Comparison of ENCODE assay signal across 21 cellular contexts in genomic region chr6:91480397-91480796, GRCh38.
A peak's percentile ranks its signal among the peaks of the same experiment; 100 is the strongest.
DNase-seq lines count a peak whose midpoint lies in the region; ATAC-seq and TF ChIP-seq lines count a peak whose summit lies in the region.
"Had no signal": no experiment of that assay in that cellular context is flagged by ENCODE, and none has a peak within 500 bp of the region (broad histone marks: within the 10 kb centered on the region; RNA-seq: fewer than 3 reads in every experiment).

No MANE protein-coding gene starts in this region.

- peaks cover 13% of the 10 kb centered on the region for H3K4me1 Mint-ChIP-seq in nephron
- no peaks in the 10 kb centered on the region for H3K4me1 Mint-ChIP-seq in stimulated activated memory B cell treated with anti-CD40 and anti-IgM and Interleukin-4, amounts not matched to agents 10 μg/mL and 1 μg/mL and 100 μg/mL, for 72 hours
- H3K4me1 Mint-ChIP-seq in naive thymus-derived CD4-positive, alpha-beta T cell = no peaks in the 10 kb centered on the region
- H3K4me1 Mint-ChIP-seq: CD8-positive, alpha-beta memory T cell had no signal

- TF ChIP-seq CTCF in nephron (IDR thresholded peaks at IDR 0.05; ENCODE audit: unreplicated experiment in 3 of 3) = no peak

- H3K9me3 Mint-ChIP-seq in nephron = no peaks in the 10 kb centered on the region
- H3K9me3 Mint-ChIP-seq in stimulated activated memory B cell treated with anti-CD40 and anti-IgM and Interleukin-4, amounts not matched to agents 10 μg/mL and 1 μg/mL and 100 μg/mL, for 72 hours = no peaks in the 10 kb centered on the region
- peaks cover 0 to 6% (median 0%) of the 10 kb centered on the region in 11 donors for H3K9me3 Mint-ChIP-seq in naive thymus-derived CD4-positive, alpha-beta T cell

- H3K4me3 ChIP-seq in SK-N-MC (peak overlapping the region; percentile 14; the same call in 1 of the 2 replicates), right cardiac atrium (ENCODE audit: low read length) (no peak overlapping the region)
- H3K4me3 ChIP-seq in naive thymus-derived CD4-positive, alpha-beta T cell (ENCODE audit: low read length) = no peak overlapping the region

- H3K27me3 Mint-ChIP-seq in nephron (ENCODE audit: low read depth) = no peaks in the 10 kb centered on the region
- H3K27me3 Mint-ChIP-seq in stimulated activated memory B cell treated with anti-CD40 and anti-IgM and Interleukin-4, amounts not matched to agents 10 μg/mL and 1 μg/mL and 100 μg/mL, for 72 hours = no peaks in the 10 kb centered on the region
- no peaks in the 10 kb centered on the region for H3K27me3 Mint-ChIP-seq in naive thymus-derived CD4-positive, alpha-beta T cell

- no peaks in the 10 kb centered on the region for H3K27me3 ChIP-seq in naive thymus-derived CD4-positive, alpha-beta T cell (ENCODE audit: control insufficient read depth in 2 of 2, insufficient read depth in 2 of 2, low read length in 2 of 2)
- H3K27me3 ChIP-seq in right cardiac atrium (ENCODE audit: control insufficient read depth, insufficient read depth) = no peaks in the 10 kb centered on the region

- intact Hi-C loops in naive thymus-derived CD4-positive, alpha-beta T cell (cut with micrococcal nuclease) = no loop called here
- intact Hi-C loops in right cardiac atrium (cut with DNase I) = no loop called here

- H3K9ac ChIP-seq in SK-N-MC (ENCODE audit: insufficient read length) = no peak overlapping the region
- H3K9ac ChIP-seq: SK-N-SH had no signal

- H3K27ac Mint-ChIP-seq in nephron = peak overlapping the region; percentile 17 to 50 (median 35)
- H3K27ac Mint-ChIP-seq in stimulated activated memory B cell treated with anti-CD40 and anti-IgM and Interleukin-4, amounts not matched to agents 10 μg/mL and 1 μg/mL and 100 μg/mL, for 72 hours = no peak overlapping the region
- H3K27ac Mint-ChIP-seq in naive thymus-derived CD4-positive, alpha-beta T cell = no peak overlapping the region
- H3K27ac Mint-ChIP-seq: CD8-positive, alpha-beta memory T cell; HFFc6 had no signal

- CTCF ChIA-PET in naive thymus-derived CD4-positive, alpha-beta T cell (lab: Charles Lee) = interaction anchor here (0.8 kb wide), 1 partner anchor 13 kb away, joined by 3 read pairs; no protein-coding TSS in a partner anchor

- no peak overlapping the region for H3K4me3 Mint-ChIP-seq in nephron
- H3K4me3 Mint-ChIP-seq in stimulated activated memory B cell treated with anti-CD40 and anti-IgM and Interleukin-4, amounts not matched to agents 10 μg/mL and 1 μg/mL and 100 μg/mL, for 72 hours = no peak overlapping the region
- H3K4me3 Mint-ChIP-seq in naive thymus-derived CD4-positive, alpha-beta T cell = no peak overlapping the region
- H3K4me3 Mint-ChIP-seq: CD8-positive, alpha-beta memory T cell; HFFc6 had no signal

- H3K36me3 Mint-ChIP-seq in nephron (ENCODE audit: low read depth) = no peaks in the 10 kb centered on the region
- no peaks in the 10 kb centered on the region for H3K36me3 Mint-ChIP-seq in stimulated activated memory B cell treated with anti-CD40 and anti-IgM and Interleukin-4, amounts not matched to agents 10 μg/mL and 1 μg/mL and 100 μg/mL, for 72 hours
- no peaks in the 10 kb centered on the region for H3K36me3 Mint-ChIP-seq in naive thymus-derived CD4-positive, alpha-beta T cell
- H3K36me3 Mint-ChIP-seq: CD8-positive, alpha-beta memory T cell had no signal

- DNase-seq in DMS53 treated with DMSO at 0.1 percent for 48 hours (lab: John Stamatoyannopoulos, UW; ENCODE audit: unreplicated experiment) = peak; percentile 16
- peak; percentile 94 for DNase-seq in NCI-H1105 treated with DMSO at 0.1 percent for 48 hours (lab: John Stamatoyannopoulos, UW)
- DNase-seq in SK-N-MC (ENCODE audit: low read depth, low spot score) = no peak
- no peak for DNase-seq in naive thymus-derived CD4-positive, alpha-beta T cell
- no peak for DNase-seq in right cardiac atrium
- DNase-seq: ACHN; C1 segment of cervical spinal cord; CD8-positive, alpha-beta memory T cell; H7; HFFc6; Kasumi-1; MM.1S; NCI-H1092; NCI-H187 treated with DMSO at 0.1 percent for 48 hours; NCI-H345; NCI-H524 treated with DMSO at 0.1 percent for 48 hours; OCI-M1; Right ventricle myocardium superior; SK-N-SH had no signal

- POLR2A ChIA-PET in naive thymus-derived CD4-positive, alpha-beta T cell (lab: Charles Lee) = no interaction called here

- WGBS in right cardiac atrium = 49% methylated on average over 1 of the region's 1 CpG

- H3K9me3 ChIP-seq in SK-N-MC (ENCODE audit: low read depth, low read length) = no peaks in the 10 kb centered on the region
- H3K9me3 ChIP-seq in naive thymus-derived CD4-positive, alpha-beta T cell (ENCODE audit: control insufficient read depth in 2 of 3, low read length in 3 of 3) = no peaks in the 10 kb centered on the region
- no peaks in the 10 kb centered on the region for H3K9me3 ChIP-seq in right cardiac atrium (ENCODE audit: control insufficient read depth, low read length)
- H3K9me3 ChIP-seq: SK-N-SH had no signal

- H3K27ac ChIP-seq in SK-N-MC (no peak overlapping the region), right cardiac atrium (ENCODE audit: low read length) (no peak overlapping the region)
- no peak overlapping the region for H3K27ac ChIP-seq in naive thymus-derived CD4-positive, alpha-beta T cell (ENCODE audit: low read depth, low read length)

- no peaks in the 10 kb centered on the region for H3K4me1 ChIP-seq in naive thymus-derived CD4-positive, alpha-beta T cell (ENCODE audit: control insufficient read depth in 2 of 2, insufficient read depth in 2 of 2, low read length in 2 of 2)
- peaks cover 4% of the 10 kb centered on the region for H3K4me1 ChIP-seq in right cardiac atrium (ENCODE audit: control insufficient read depth, insufficient read depth, low read length)

- no peak for ATAC-seq in stimulated activated memory B cell treated with anti-CD40 and anti-IgM and Interleukin-4, amounts not matched to agents 10 μg/mL and 1 μg/mL and 100 μg/mL, for 72 hours
- no peak for ATAC-seq in naive thymus-derived CD4-positive, alpha-beta T cell
- no peak for ATAC-seq in right cardiac atrium

- H3K36me3 ChIP-seq in SK-N-MC (ENCODE audit: insufficient read depth, low read length) = no peaks in the 10 kb centered on the region
- H3K36me3 ChIP-seq in naive thymus-derived CD4-positive, alpha-beta T cell (ENCODE audit: control insufficient read depth in 2 of 3, insufficient read depth in 3 of 3, low read length in 3 of 3) = no peaks in the 10 kb centered on the region

Comparison
In these comparisons a context has a peak if more than half of its experiments do, and no peak if none do; other contexts are left out.
1. DNase-seq: peak in DMS53 treated with DMSO at 0.1 percent for 48 hours (single experiment) and NCI-H1105 treated with DMSO at 0.1 percent for 48 hours (single experiment); none in SK-N-MC (single experiment), naive thymus-derived CD4-positive, alpha-beta T cell (0 of 9) and right cardiac atrium (0 of 3).
2. H3K27ac Mint-ChIP-seq: peak in nephron (3 of 3); none in stimulated activated memory B cell treated with anti-CD40 and anti-IgM and Interleukin-4, amounts not matched to agents 10 μg/mL and 1 μg/mL and 100 μg/mL, for 72 hours (single experiment) and naive thymus-derived CD4-positive, alpha-beta T cell (0 of 9).